In genomic region chr17:57401556-57402488, GRCh38 we compare ENCODE assay signal across 13 cellular contexts.
A peak's percentile ranks its signal among the peaks of the same experiment; 100 is the strongest.
DNase-seq lines count a peak whose midpoint lies in the region; ATAC-seq and TF ChIP-seq lines count a peak whose summit lies in the region.
"Had no signal": no experiment of that assay in that cellular context is flagged by ENCODE, and none has a peak within 500 bp of the region (broad histone marks: within the 10 kb centered on the region; RNA-seq: fewer than 3 reads in every experiment).

No MANE protein-coding gene starts in this region.

- TF ChIP-seq CTCF in OCI-LY3 (IDR thresholded peaks at IDR 0.05; ENCODE audit: low read depth, low read length) = peak; percentile 14; the same call in 1 of the 2 replicates
- peak; percentile 44 for TF ChIP-seq CTCF in foreskin keratinocyte (conservative IDR thresholded peaks at IDR 0.05)
- TF ChIP-seq CTCF in omental fat pad (IDR thresholded peaks at IDR 0.05) = no peak

- H3K4me1 ChIP-seq in OCI-LY3 (ENCODE audit: low read length) = no peaks in the 10 kb centered on the region
- H3K4me1 ChIP-seq in foreskin keratinocyte = peaks cover 8% of the 10 kb centered on the region

- no peak overlapping the region for H3K4me3 ChIP-seq in OCI-LY3 (ENCODE audit: low read length)
- H3K4me3 ChIP-seq: gastroesophageal sphincter had no signal

- H2AFZ ChIP-seq in OCI-LY3 (ENCODE audit: low read depth, low read length) = no peak overlapping the region

- no peaks in the 10 kb centered on the region for H3K27me3 ChIP-seq in OCI-LY3 (ENCODE audit: low read depth, low read length)
- no peaks in the 10 kb centered on the region for H3K27me3 ChIP-seq in foreskin keratinocyte
- H3K27me3 ChIP-seq: gastroesophageal sphincter had no signal

- intact Hi-C loops in posterior vena cava (cut with DNase I) = no loop called here

- H3K4me2 ChIP-seq in OCI-LY3 (ENCODE audit: low read length) = no peak overlapping the region

- peak; percentile 37 for DNase-seq in NCI-H82 (lab: John Stamatoyannopoulos, UW)
- no peak for DNase-seq in NCI-H82 treated with DMSO at 0.1 percent for 48 hours (lab: John Stamatoyannopoulos, UW; ENCODE audit: unreplicated experiment)
- no peak for DNase-seq in foreskin keratinocyte
- DNase-seq in retina = peak; percentile 59
- no peak for DNase-seq in omental fat pad (ENCODE audit: low spot score)
- no peak for DNase-seq in posterior vena cava (ENCODE audit: low spot score)
- no peak for DNase-seq in left lobe of liver (ENCODE audit: low spot score)
- DNase-seq: 8988T, Kasumi-1, NCI-H2171 had no signal

- H3K9ac ChIP-seq in OCI-LY3 (ENCODE audit: low read length) = no peak overlapping the region

- no peaks in the 10 kb centered on the region for H3K36me3 ChIP-seq in OCI-LY3 (replicated peaks; ENCODE audit: low read depth, low read length)

- H4K20me1 ChIP-seq in OCI-LY3 (ENCODE audit: insufficient read depth, low read length) = peaks cover 11% of the 10 kb centered on the region

- no peaks in the 10 kb centered on the region for H3K9me3 ChIP-seq in OCI-LY3 (ENCODE audit: insufficient read depth, low read length)
- H3K9me3 ChIP-seq: gastroesophageal sphincter had no signal

- H3K79me2 ChIP-seq in OCI-LY3 (ENCODE audit: low read length) = no peaks in the 10 kb centered on the region

- no peak overlapping the region for H3K27ac ChIP-seq in OCI-LY3 (ENCODE audit: low read length)
- no peak overlapping the region for H3K27ac ChIP-seq in foreskin keratinocyte
- H3K27ac ChIP-seq: gastroesophageal sphincter, VCaP had no signal

- ATAC-seq in foreskin keratinocyte = no peak
- ATAC-seq in omental fat pad (ENCODE audit: low FRiP score) = no peak
- no peak for ATAC-seq in left lobe of liver
- ATAC-seq: gastroesophageal sphincter had no signal

Comparison
In these comparisons a context has a peak if more than half of its experiments do, and no peak if none do; other contexts are left out.
1. DNase-seq: peak in NCI-H82 (single experiment) and retina (single experiment); none in NCI-H82 treated with DMSO at 0.1 percent for 48 hours (single experiment), foreskin keratinocyte (0 of 2), omental fat pad (single experiment), posterior vena cava (single experiment) and left lobe of liver (single experiment).
2. CTCF ChIP-seq: peak in OCI-LY3 (single experiment) and foreskin keratinocyte (single experiment); none in omental fat pad (0 of 3).